In genomic region chr11:120749389-120749788, GRCh38 we compare ENCODE assay signal across 14 cellular contexts.
A peak's percentile ranks its signal among the peaks of the same experiment; 100 is the strongest.
DNase-seq lines count a peak whose midpoint lies in the region; ATAC-seq and TF ChIP-seq lines count a peak whose summit lies in the region.
"Had no signal": no experiment of that assay in that cellular context is flagged by ENCODE, and none has a peak within 500 bp of the region (broad histone marks: within the 10 kb centered on the region; RNA-seq: fewer than 3 reads in every experiment).

No MANE protein-coding gene starts in this region.

- H3K36me3 ChIP-seq in BLaER1 treated with 17β-estradiol and CSF1 and Interleukin-3, amounts not matched to agents 10 nM and 100 nM = no peaks in the 10 kb centered on the region
- no peaks in the 10 kb centered on the region for H3K36me3 ChIP-seq in WERI-Rb-1

- no peak overlapping the region for H3K27ac ChIP-seq in BLaER1 treated with 17β-estradiol and CSF1 and Interleukin-3, amounts not matched to agents 10 nM and 100 nM
- H3K27ac ChIP-seq in WERI-Rb-1 (peak overlapping the region; percentile 89), foreskin keratinocyte (no peak overlapping the region)
- H3K27ac ChIP-seq: A549 had no signal

- H3K9me3 ChIP-seq in BLaER1 treated with 17β-estradiol and CSF1 and Interleukin-3, amounts not matched to agents 10 nM and 100 nM (replicated peaks in 1 of 11) = no peaks in the 10 kb centered on the region
- no peaks in the 10 kb centered on the region for H3K9me3 ChIP-seq in WERI-Rb-1 (ENCODE audit: severe bottlenecking)
- H3K9me3 ChIP-seq: A549 had no signal

- peaks cover 0 to 44% (median 20%) of the 10 kb centered on the region in 10 experiments; a peak in 12 of 20 replicates for H3K4me1 ChIP-seq in BLaER1 treated with 17β-estradiol and CSF1 and Interleukin-3, amounts not matched to agents 10 nM and 100 nM
- H3K4me1 ChIP-seq in foreskin keratinocyte = no peaks in the 10 kb centered on the region
- H3K4me1 ChIP-seq: A549 had no signal

- no peaks in the 10 kb centered on the region for H3K27me3 ChIP-seq in BLaER1 treated with 17β-estradiol and CSF1 and Interleukin-3, amounts not matched to agents 10 nM and 100 nM
- H3K27me3 ChIP-seq in WERI-Rb-1 (ENCODE audit: insufficient read depth, low read depth, severe bottlenecking) (no peaks in the 10 kb centered on the region), foreskin keratinocyte (peaks cover 32% of the 10 kb centered on the region)

- H3K4me2 ChIP-seq in BLaER1 treated with 17β-estradiol and CSF1 and Interleukin-3, amounts not matched to agents 10 nM and 100 nM = peak overlapping the region in 6 of 11 experiments; percentile 31 to 63 (median 50); a peak in 9 of 22 replicates
- H3K4me2 ChIP-seq: A549, GM23338 had no signal

- no peaks in the 10 kb centered on the region for H4K20me1 ChIP-seq in BLaER1 treated with 17β-estradiol and CSF1 and Interleukin-3, amounts not matched to agents 10 nM and 100 nM

- DNase-seq in AG20443 (ENCODE audit: low spot score) = peak; percentile 3
- no peak for DNase-seq in WERI-Rb-1
- DNase-seq in foreskin keratinocyte = peak in 1 of 2 donors; percentile 31
- DNase-seq in activated naive CD4-positive, alpha-beta T cell (lab: John Stamatoyannopoulos, UW) = no peak
- DNase-seq: Calu3; CD4-positive, CD25-positive, alpha-beta regulatory T cell; DMS 273 treated with DMSO at 0.1 percent for 48 hours; H9; IMR-90 had no signal

- peak; percentile 16 for ATAC-seq in foreskin keratinocyte
- ATAC-seq in HG02642 (IDR thresholded peaks at IDR 0.05; ENCODE audit: poor library complexity, unreplicated experiment) = no peak
- ATAC-seq in GM18502 (IDR thresholded peaks at IDR 0.05; ENCODE audit: poor library complexity, unreplicated experiment) = no peak
- ATAC-seq: A549 had no signal

- TF ChIP-seq CTCF in WERI-Rb-1 (IDR thresholded peaks at IDR 0.05; ENCODE audit: low read depth, low read length) (no peak), foreskin keratinocyte (conservative IDR thresholded peaks at IDR 0.05) (no peak)

- H3K4me3 ChIP-seq in BLaER1 treated with 17β-estradiol and CSF1 and Interleukin-3, amounts not matched to agents 10 nM and 100 nM = 0 out of 20 replicates have a peak overlapping the region, but pooled peaks of 1 of the 10 experiments have one; percentile 1
- no peak overlapping the region for H3K4me3 ChIP-seq in WERI-Rb-1 (ENCODE audit: low read depth, low read length)
- H3K4me3 ChIP-seq: A549, GM23338 had no signal

- H3K9ac ChIP-seq in BLaER1 treated with 17β-estradiol and CSF1 and Interleukin-3, amounts not matched to agents 10 nM and 100 nM = no peak overlapping the region
